ENCODE assay signal across 11 cellular contexts in the genomic region with DNA sequence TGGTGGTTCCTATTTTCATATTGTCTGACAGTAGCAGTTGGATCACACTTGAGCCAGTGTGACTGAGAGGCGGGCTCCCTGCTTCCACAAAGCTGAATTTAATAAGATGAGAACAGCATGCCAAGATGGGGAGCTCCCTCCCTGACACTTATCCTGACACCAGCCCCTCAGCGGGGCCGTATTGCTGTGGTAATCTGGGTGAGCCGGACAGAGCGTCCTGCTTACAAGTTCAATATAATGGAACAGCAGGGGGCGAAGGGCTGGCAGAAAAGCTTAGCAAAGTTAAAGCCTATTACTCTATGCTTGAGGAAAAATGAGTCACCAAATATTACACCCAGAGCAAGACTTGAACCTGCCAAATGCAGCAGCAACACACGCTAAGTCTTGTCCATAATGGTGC.
A peak's percentile ranks its signal among the peaks of the same experiment; 100 is the strongest.
DNase-seq lines count a peak whose midpoint lies in the region; ATAC-seq and TF ChIP-seq lines count a peak whose summit lies in the region.
"Had no signal": no experiment of that assay in that cellular context is flagged by ENCODE, and none has a peak within 500 bp of the region (broad histone marks: within the 10 kb centered on the region; RNA-seq: fewer than 3 reads in every experiment).

No MANE protein-coding gene starts in this region.

- no peak for ATAC-seq in GM21576 (IDR thresholded peaks at IDR 0.05; ENCODE audit: unreplicated experiment)
- ATAC-seq: natural killer cell had no signal

- DNase-seq in AG09309 (ENCODE audit: low read depth) = peak; percentile 5
- DNase-seq in LHCN-M2 (ENCODE audit: low read depth) = peak; percentile 29
- DNase-seq in cerebellar cortex (ENCODE audit: low spot score) = peak; percentile 4
- DNase-seq in islet precursor cell = peak; percentile 50
- no peak for DNase-seq in activated CD4-positive, alpha-beta T cell treated with anti-CD3 and anti-CD28 coated beads for 48 hours
- no peak for DNase-seq in NCI-H187 (lab: John Stamatoyannopoulos, UW)
- no peak for DNase-seq in NAMALWA (ENCODE audit: low spot score)
- DNase-seq: activated T-cell treated with anti-CD3 and anti-CD28 coated beads, Interleukin-2, amount 50 U/mL, for 48 hours; natural killer cell; NCI-H1436 treated with DMSO at 0.1 percent for 48 hours had no signal

- peak; percentile 33 for TF ChIP-seq CTCF in AG09309 (IDR thresholded peaks at IDR 0.05; ENCODE audit: control insufficient read depth, insufficient read depth, low read depth, low read length, missing control alignments)

- no peak overlapping the region for H3K4me3 ChIP-seq in AG09309 (ENCODE audit: control insufficient read depth, low read depth, low read length)

Comparison
In these comparisons a context has a peak if more than half of its experiments do, and no peak if none do; other contexts are left out.
1. DNase-seq: peak in AG09309 (single experiment), LHCN-M2 (single experiment), cerebellar cortex (single experiment) and islet precursor cell (single experiment); none in activated CD4-positive, alpha-beta T cell treated with anti-CD3 and anti-CD28 coated beads for 48 hours (single experiment), NCI-H187 (0 of 2) and NAMALWA (single experiment).